Comparison of ENCODE assay signal across 7 cellular contexts in genomic region chr5:139593076-139593475, GRCh38. TPM values are rescaled to one million over a fixed set of nuclear protein-coding genes. Genes with fewer than 3 reads are reported as not detected.
DNase-seq lines count a peak whose midpoint lies in the region; ATAC-seq, FAIRE-seq and TF ChIP-seq lines count a peak whose summit lies in the region.
"Not testable (repeated sequence)": the region's sequence is repeated elsewhere in the genome, so short reads cannot be mapped to it uniquely, and the experiment has no call there.

No MANE protein-coding gene starts in this region.

- H4K8ac ChIP-seq in trophoblast cell (ENCODE audit: low read depth, low read length) = not testable (repeated sequence)

- H3K9me3 Mint-ChIP-seq in Calu3 (ENCODE audit: low read depth, unreplicated experiment); activated T-cell treated with anti-CD3 and anti-CD28 coated beads, Interleukin-2, amount 50 U/mL, for 24 hours; central memory CD8-positive, alpha-beta T cell; type B pancreatic cell: not testable (repeated sequence)

- not testable (repeated sequence) for H2BK12ac ChIP-seq in trophoblast cell (ENCODE audit: low read length)

- H4K12ac ChIP-seq in trophoblast cell (ENCODE audit: low read depth, low read length) = not testable (repeated sequence)

- H3K4me3 ChIP-seq in keratinocyte (ENCODE audit: control insufficient read depth in 2 of 3, extremely low read depth in 1 of 3, insufficient read depth in 2 of 3, low read depth in 1 of 3, low read length in 3 of 3); trophoblast cell (ENCODE audit: low read depth, low read length): not testable (repeated sequence)

- peak overlapping the region; percentile 89 for H3K4ac ChIP-seq in trophoblast cell (ENCODE audit: low read depth, low read length)

- peaks cover 30% of the 10 kb centered on the region for H3K4me1 Mint-ChIP-seq in Calu3 (ENCODE audit: low read depth, unreplicated experiment)
- H3K4me1 Mint-ChIP-seq in activated T-cell treated with anti-CD3 and anti-CD28 coated beads, Interleukin-2, amount 50 U/mL, for 24 hours (ENCODE audit: low read depth) = peaks cover 58% of the 10 kb centered on the region
- peaks cover 28% of the 10 kb centered on the region for H3K4me1 Mint-ChIP-seq in central memory CD8-positive, alpha-beta T cell
- H3K4me1 Mint-ChIP-seq in type B pancreatic cell (ENCODE audit: unreplicated experiment) = not testable (repeated sequence)

- peaks cover 15% of the 10 kb centered on the region for H3K36me3 Mint-ChIP-seq in Calu3 (ENCODE audit: insufficient read depth, unreplicated experiment)
- H3K36me3 Mint-ChIP-seq in activated T-cell treated with anti-CD3 and anti-CD28 coated beads, Interleukin-2, amount 50 U/mL, for 24 hours (ENCODE audit: low read depth) = peaks cover 60% of the 10 kb centered on the region
- H3K36me3 Mint-ChIP-seq in central memory CD8-positive, alpha-beta T cell (ENCODE audit: insufficient read depth) = peaks cover 14% of the 10 kb centered on the region
- H3K36me3 Mint-ChIP-seq in type B pancreatic cell = not testable (repeated sequence)

- CTCF ChIA-PET in Calu3 (lab: Charles Lee) = interaction anchor here (0.7 to 1.4 kb wide), 2 partner anchors 14 to 736 kb away, joined by 3 read pairs; no protein-coding TSS in a partner anchor
- CTCF ChIA-PET in RWPE1 (lab: Yijun Ruan, JAX) = not testable (repeated sequence)

- not testable (repeated sequence) for H3K4me2 ChIP-seq in keratinocyte (ENCODE audit: control insufficient read depth, extremely low read depth, insufficient read depth, low read depth, low read length); trophoblast cell (ENCODE audit: low read length)

- H3K23ac ChIP-seq in trophoblast cell (ENCODE audit: low read length) = not testable (repeated sequence)

- not testable (repeated sequence) for ATAC-seq in central memory CD8-positive, alpha-beta T cell (replicated peaks; ENCODE audit: extremely low read depth, poor library complexity, severe bottlenecking)

- H3K4me1 ChIP-seq in keratinocyte (ENCODE audit: control insufficient read depth, extremely low read depth, insufficient read depth, low read length); trophoblast cell (ENCODE audit: control insufficient read depth in 1 of 2, insufficient read depth in 2 of 2, low read length in 2 of 2): not testable (repeated sequence)

- not testable (repeated sequence) for H3K27me3 ChIP-seq in keratinocyte (ENCODE audit: control insufficient read depth, extremely low read depth, insufficient read depth, low read length); trophoblast cell (ENCODE audit: insufficient read depth, low read length)

- H3K9ac ChIP-seq in keratinocyte (ENCODE audit: control insufficient read depth, extremely low read depth, insufficient read depth, low read length); trophoblast cell (ENCODE audit: low read length): not testable (repeated sequence)

- not testable (repeated sequence) for H4K20me1 ChIP-seq in keratinocyte (ENCODE audit: control insufficient read depth, extremely low read depth, insufficient read depth, low read length)

- not testable (repeated sequence) for FAIRE-seq in keratinocyte (lab: Jason Lieb, UNC)

- H3K36me3 ChIP-seq in keratinocyte (ENCODE audit: control insufficient read depth in 2 of 2, extremely low read depth in 1 of 2, insufficient read depth in 2 of 2, low read length in 2 of 2); trophoblast cell (ENCODE audit: control insufficient read depth in 1 of 2, insufficient read depth in 2 of 2, low read length in 2 of 2): not testable (repeated sequence)

- not testable (repeated sequence) for DNase-seq in Calu3; RWPE1 (ENCODE audit: low spot score); activated T-cell treated with anti-CD3 and anti-CD28 coated beads, Interleukin-2, amount 50 U/mL, for 24 hours; central memory CD8-positive, alpha-beta T cell (ENCODE audit: low spot score in 2 of 2); keratinocyte (ENCODE audit: low read depth, low spot score); trophoblast cell
- DNase-seq in type B pancreatic cell (ENCODE audit: extremely low spot score, unreplicated experiment) = peak; percentile 29

- H3K18ac ChIP-seq in trophoblast cell (ENCODE audit: low read length) = not testable (repeated sequence)

- H3K79me1 ChIP-seq in trophoblast cell (ENCODE audit: low read length) = not testable (repeated sequence)

- POLR2A ChIA-PET in RWPE1 (lab: Yijun Ruan, JAX; ENCODE audit: low non-redundant PET) = not testable (repeated sequence)

- H4K91ac ChIP-seq in trophoblast cell (ENCODE audit: low read depth, low read length) = not testable (repeated sequence)

- not testable (repeated sequence) for H3K9me1 ChIP-seq in keratinocyte (ENCODE audit: control insufficient read depth, extremely low read depth, insufficient read depth, low read length)

- H3K27ac Mint-ChIP-seq in Calu3 (ENCODE audit: unreplicated experiment) = peak overlapping the region; percentile 26
- peak overlapping the region; percentile 18 for H3K27ac Mint-ChIP-seq in activated T-cell treated with anti-CD3 and anti-CD28 coated beads, Interleukin-2, amount 50 U/mL, for 24 hours
- H3K27ac Mint-ChIP-seq in central memory CD8-positive, alpha-beta T cell (ENCODE audit: low read depth) = peak overlapping the region; percentile 88
- not testable (repeated sequence) for H3K27ac Mint-ChIP-seq in type B pancreatic cell

- not testable (repeated sequence) for H2AK5ac ChIP-seq in trophoblast cell (ENCODE audit: low read length)

- not testable (repeated sequence) for H2AFZ ChIP-seq in keratinocyte (ENCODE audit: control insufficient read depth, low read length); trophoblast cell (ENCODE audit: insufficient read depth, low read length, poor library complexity)

- intact Hi-C loops in Calu3 (cut with micrococcal nuclease; ENCODE audit: unreplicated experiment) = not testable (repeated sequence)

- TF ChIP-seq CTCF in Calu3 (IDR thresholded peaks at IDR 0.05; ENCODE audit: unreplicated experiment); RWPE1 (conservative IDR thresholded peaks at IDR 0.05; ENCODE audit: low read depth); keratinocyte (optimal IDR thresholded peaks at IDR 0.05 in 1 of 3, IDR thresholded peaks at IDR 0.05 in 1 of 3, conservative IDR thresholded peaks at IDR 0.05 in 1 of 3; ENCODE audit: extremely low read depth in 1 of 3, insufficient read depth in 2 of 3, low read length in 3 of 3); type B pancreatic cell (conservative IDR thresholded peaks at IDR 0.05): not testable (repeated sequence)

- not testable (repeated sequence) for H2BK5ac ChIP-seq in trophoblast cell (ENCODE audit: low read depth, low read length, poor library complexity)

- not testable (repeated sequence) for H3K14ac ChIP-seq in trophoblast cell (ENCODE audit: low read length)

- not testable (repeated sequence) for H3K9me3 ChIP-seq in keratinocyte (ENCODE audit: control insufficient read depth, low read depth, low read length); trophoblast cell (ENCODE audit: insufficient read depth, low read depth, low read length)

- H2BK120ac ChIP-seq in trophoblast cell (ENCODE audit: insufficient read depth, low read length, poor library complexity) = not testable (repeated sequence)

- H3K4me3 Mint-ChIP-seq in Calu3 (ENCODE audit: low read depth, unreplicated experiment) = peak overlapping the region; percentile 32
- H3K4me3 Mint-ChIP-seq in activated T-cell treated with anti-CD3 and anti-CD28 coated beads, Interleukin-2, amount 50 U/mL, for 24 hours; central memory CD8-positive, alpha-beta T cell; type B pancreatic cell: not testable (repeated sequence)

- no CpG with 5 or more reads among the region's 8 CpGs for WGBS in trophoblast cell (ENCODE audit: extremely low coverage, insufficient coverage, insufficient read length)

- dilution Hi-C loops in keratinocyte (cut with MboI; ENCODE audit: extremely low pct_ligation_motif_present, low sequenced_read_pairs) = not testable (repeated sequence)

- not testable (repeated sequence) for H3K27me3 Mint-ChIP-seq in Calu3 (ENCODE audit: unreplicated experiment); activated T-cell treated with anti-CD3 and anti-CD28 coated beads, Interleukin-2, amount 50 U/mL, for 24 hours; central memory CD8-positive, alpha-beta T cell; type B pancreatic cell

- H3K79me2 ChIP-seq in keratinocyte (ENCODE audit: control insufficient read depth, insufficient read depth, low read length) (peaks cover 84% of the 10 kb centered on the region), trophoblast cell (ENCODE audit: control insufficient read depth, insufficient read depth, low read length, poor library complexity) (peaks cover 11% of the 10 kb centered on the region)

- peak overlapping the region; percentile 54 for H3K27ac ChIP-seq in RWPE1
- H3K27ac ChIP-seq in keratinocyte (ENCODE audit: control insufficient read depth, insufficient read depth, low read length) = peak overlapping the region; percentile 72
- not testable (repeated sequence) for H3K27ac ChIP-seq in trophoblast cell (ENCODE audit: low read depth, low read length)

- not testable (repeated sequence) for BruUV-seq in Calu3 (replicated peaks; lab: Mats Ljungman, UMichigan)

RNA-seq across cellular contexts. Expression of gene UBE2D2, which starts 31.9 kb away (rescaled TPM):
- total RNA-seq in Calu3 (2022) = 179 and 187 TPM in 2 replicates
- polyA plus RNA-seq in keratinocyte = 49.8 to 127 TPM (median 65.7 TPM) in 3 replicates
- 99.6 TPM for polyA plus RNA-seq in keratinocyte (2011; ENCODE audit: low read depth)
- 57.7 and 135 TPM in 2 replicates for polyA plus RNA-seq in keratinocyte (2011; cell fraction: cytosol; rRNA removed)
- polyA plus RNA-seq in keratinocyte (2011; cell fraction: nucleus; rRNA removed) = 27.8 and 39.6 TPM in 2 replicates
- polyA plus RNA-seq in keratinocyte (2012; ENCODE audit: low replicate concordance) = 149 and 178 TPM in 2 replicates
- 22.0 to 75.4 TPM (median 30.1 TPM) in 3 replicates for polyA minus RNA-seq in keratinocyte
- polyA minus RNA-seq in keratinocyte (2011; cell fraction: cytosol; rRNA and poly(A)+ RNA removed) = 54.1 TPM
- 13.2 and 17.5 TPM in 2 replicates for polyA minus RNA-seq in keratinocyte (2011; cell fraction: nucleus; rRNA and poly(A)+ RNA removed)
- polyA plus RNA-seq in trophoblast cell (2013) = 113 and 115 TPM in 2 replicates
- total RNA-seq in type B pancreatic cell (ENCODE audit: low replicate concordance) = 140 and 153 TPM in 2 replicates

RNA-seq across cellular contexts. Expression of gene CXXC5, which starts 55.1 kb away (rescaled TPM):
- 64.1 and 69.1 TPM in 2 replicates for total RNA-seq in Calu3 (2022)
- polyA plus RNA-seq in keratinocyte = 0.59 to 1.7 TPM (median 1.0 TPM) in 3 replicates
- 4.9 TPM for polyA plus RNA-seq in keratinocyte (2011; ENCODE audit: low read depth)
- 1.0 and 1.1 TPM in 2 replicates for polyA plus RNA-seq in keratinocyte (2011; cell fraction: cytosol; rRNA removed)
- 1.2 and 2.1 TPM in 2 replicates for polyA plus RNA-seq in keratinocyte (2011; cell fraction: nucleus; rRNA removed)
- 0.65 and 6.6 TPM in 2 replicates for polyA plus RNA-seq in keratinocyte (2012; ENCODE audit: low replicate concordance)
- 0.80 to 2.0 TPM (median 1.4 TPM) in 3 replicates for polyA minus RNA-seq in keratinocyte
- polyA minus RNA-seq in keratinocyte (2011; cell fraction: cytosol; rRNA and poly(A)+ RNA removed) = 5.4 TPM
- polyA minus RNA-seq in keratinocyte (2011; cell fraction: nucleus; rRNA and poly(A)+ RNA removed) = 2.2 and 3.7 TPM in 2 replicates
- polyA plus RNA-seq in trophoblast cell (2013) = 101 and 105 TPM in 2 replicates
- 46.7 and 58.6 TPM in 2 replicates for total RNA-seq in type B pancreatic cell (ENCODE audit: low replicate concordance)
